1 cellular context compared by ENCODE assay signal in genomic region chr20:14986026-14986655, GRCh38.
TF ChIP-seq lines count a peak whose summit lies in the region.

No MANE protein-coding gene starts in this region.

TF ChIP-seq in A549, 52 proteins besides CTCF, POLR2A, EP300 and RAD21 (continued from another document):
- TF ChIP-seq SMC3 (IDR thresholded peaks at IDR 0.05) (peak; percentile 77), EHMT2 (IDR thresholded peaks at IDR 0.05; ENCODE audit: low read depth) (no peak), CHD2 (IDR thresholded peaks at IDR 0.05; ENCODE audit: low read length, partially characterized antibody) (no peak), MYC (IDR thresholded peaks at IDR 0.05; ENCODE audit: borderline replicate concordance, low read length) (no peak), FOXS1 (CRISPR knock-in tag; IDR thresholded peaks at IDR 0.05) (no peak), NPAS2 (CRISPR knock-in tag; IDR thresholded peaks at IDR 0.05; ENCODE audit: borderline replicate concordance) (no peak), PBX3 (IDR thresholded peaks at IDR 0.05) (no peak), BCL3 (IDR thresholded peaks at IDR 0.05) (peak; percentile 100), ZSCAN20 (CRISPR knock-in tag; IDR thresholded peaks at IDR 0.05) (no peak; the same call in 1 of the 2 replicates), FOSB (CRISPR knock-in tag; IDR thresholded peaks at IDR 0.05) (no peak), HMGXB4 (CRISPR knock-in tag; IDR thresholded peaks at IDR 0.05; ENCODE audit: borderline replicate concordance) (no peak), CHD4 (IDR thresholded peaks at IDR 0.05; ENCODE audit: borderline replicate concordance) (no peak), RNF2 (IDR thresholded peaks at IDR 0.05; ENCODE audit: borderline replicate concordance, low read depth) (no peak), RFX5 (IDR thresholded peaks at IDR 0.05) (no peak; the same call in 1 of the 2 replicates), USF2 (IDR thresholded peaks at IDR 0.05) (no peak), RCOR1 (IDR thresholded peaks at IDR 0.05; ENCODE audit: low read depth, low read length) (no peak), KDM5A (IDR thresholded peaks at IDR 0.05) (no peak), ZFP36 (IDR thresholded peaks at IDR 0.05; ENCODE audit: borderline replicate concordance, partially characterized antibody) (no peak), RARB (CRISPR knock-in tag; IDR thresholded peaks at IDR 0.05) (peak; percentile 50; the same call in 1 of the 2 replicates)
TF ChIP-seq in A549: peak in this region for 15.
